ENCODE assay signal across 19 cellular contexts in the genomic region with DNA sequence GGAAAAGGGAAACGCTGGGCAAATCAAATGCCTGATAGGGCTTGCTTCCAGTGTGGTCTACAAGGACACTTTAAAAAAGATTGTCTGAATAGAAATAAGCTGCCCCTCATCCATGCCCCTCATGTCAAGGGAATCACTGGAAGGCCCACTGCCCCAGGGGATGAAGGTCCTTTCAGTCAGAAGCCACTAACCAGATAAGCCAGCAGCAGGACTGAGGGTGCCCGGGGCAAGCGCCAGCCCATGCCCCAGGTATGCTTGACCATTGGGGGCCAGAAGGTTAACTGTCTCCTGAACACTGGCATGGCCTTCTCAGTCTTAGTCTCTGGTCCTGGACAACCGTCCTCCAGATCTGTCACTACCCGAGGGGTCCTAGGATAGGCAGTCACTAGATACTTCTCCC. TPM values are rescaled to one million over a fixed set of nuclear protein-coding genes. Genes with fewer than 3 reads are reported as not detected.
DNase-seq lines count a peak whose midpoint lies in the region; ATAC-seq and TF ChIP-seq lines count a peak whose summit lies in the region.
"Had no signal": no experiment of that assay in that cellular context is flagged by ENCODE, and none has a peak within 500 bp of the region (broad histone marks: within the 10 kb centered on the region; RNA-seq: fewer than 3 reads in every experiment).

No MANE protein-coding gene starts in this region.

- intact Hi-C loops in cardiac septum (cut with DNase I) (no loop called here), esophagus squamous epithelium (cut with DNase I) (no loop called here)

- H3K36me3 ChIP-seq in right atrium auricular region, result no peaks in the 10 kb centered on the region
- peaks cover 0 to 22% (median 0%) of the 10 kb centered on the region in 3 donors for H3K36me3 ChIP-seq in esophagus squamous epithelium

- TF ChIP-seq CTCF in right atrium auricular region (IDR thresholded peaks at IDR 0.05) (no peak), LNCaP clone FGC (IDR thresholded peaks at IDR 0.05; ENCODE audit: control insufficient read depth, extremely low read depth, insufficient read depth) (no peak), esophagus squamous epithelium (IDR thresholded peaks at IDR 0.05) (no peak), type B pancreatic cell (conservative IDR thresholded peaks at IDR 0.05) (no peak)

- H3K27ac Mint-ChIP-seq in type B pancreatic cell, result peak overlapping the region; percentile 80
- H3K27ac Mint-ChIP-seq: CD8-positive, alpha-beta T cell; HFFc6 had no signal

- H3K4me3 Mint-ChIP-seq in type B pancreatic cell, result peak overlapping the region; percentile 67
- H3K4me3 Mint-ChIP-seq: CD8-positive, alpha-beta T cell; HFFc6 had no signal

- no peak for TF ChIP-seq POLR2A in esophagus squamous epithelium (IDR thresholded peaks at IDR 0.05)

- H3K36me3 Mint-ChIP-seq in type B pancreatic cell, result peaks cover 11% of the 10 kb centered on the region

- H3K4me3 ChIP-seq in right atrium auricular region (no peak overlapping the region), LNCaP clone FGC (ENCODE audit: low read depth, low read length) (peak overlapping the region; percentile 36), esophagus squamous epithelium (no peak overlapping the region)
- H3K4me3 ChIP-seq: BLaER1, GM12878 had no signal

- H3K9me3 Mint-ChIP-seq in type B pancreatic cell, result no peaks in the 10 kb centered on the region
- H3K9me3 Mint-ChIP-seq: CD8-positive, alpha-beta T cell; HFFc6 had no signal

- DNase-seq in right atrium auricular region (ENCODE audit: low spot score) (no peak), cardiac septum (ENCODE audit: low spot score) (no peak), LNCaP clone FGC (ENCODE audit: low read depth) (no peak), esophagus squamous epithelium (lab: John Stamatoyannopoulos, UW) (no peak), type B pancreatic cell (ENCODE audit: extremely low spot score, unreplicated experiment) (no peak), iPS-NIHi11 (ENCODE audit: low spot score) (no peak)
- DNase-seq: 8988T; CD8-positive, alpha-beta T cell; DMS 273 treated with DMSO at 0.1 percent for 48 hours; DMS53; DND-41; EL; GOT3; H7; HFFc6 had no signal

- peaks cover 42% of the 10 kb centered on the region for H3K4me1 Mint-ChIP-seq in type B pancreatic cell (ENCODE audit: unreplicated experiment)

- H3K4me1 ChIP-seq in right atrium auricular region (peaks cover 0 to 31% of the 10 kb centered on the region in 2 donors), esophagus squamous epithelium (peaks cover 31 to 86% (median 41%) of the 10 kb centered on the region in 3 donors)

- H3K9me3 ChIP-seq in right atrium auricular region (no peaks in the 10 kb centered on the region), esophagus squamous epithelium (no peaks in the 10 kb centered on the region)
- H3K9me3 ChIP-seq: BLaER1 had no signal

- H3K27ac ChIP-seq in right atrium auricular region (peak overlapping the region; percentile 31 to 95), esophagus squamous epithelium (peak overlapping the region in 3 of 4 donors; percentile 6 to 67 (median 65))
- H3K27ac ChIP-seq: BLaER1 had no signal

- WGBS in esophagus squamous epithelium, 2 donors, result 96 to 97% methylated on average over 3 to 4 of the region's 5 CpGs

- no peaks in the 10 kb centered on the region for H3K27me3 ChIP-seq in right atrium auricular region
- H3K27me3 ChIP-seq in esophagus squamous epithelium, result no peaks in the 10 kb centered on the region
- H3K27me3 ChIP-seq: BLaER1 had no signal

- no peak for ATAC-seq in HG03135 (IDR thresholded peaks at IDR 0.05; ENCODE audit: unreplicated experiment)
- ATAC-seq: CD8-positive, alpha-beta T cell; GM12878; HCT116 had no signal

- no peaks in the 10 kb centered on the region for H3K27me3 Mint-ChIP-seq in type B pancreatic cell

RNA-seq across cellular contexts. Expression of gene ACOX3, which starts 17.7 kb away (rescaled TPM):
- total RNA-seq in right atrium auricular region, result 10 to 100 TPM; 66.9 to 68.8 TPM
- total RNA-seq in cardiac septum, result 29.3 TPM
- 10 to 100 TPM; 42.3 to 86.2 (median 50.3) TPM for total RNA-seq in esophagus squamous epithelium
- 34.0 and 43.8 TPM in 2 replicates for total RNA-seq in type B pancreatic cell (ENCODE audit: low replicate concordance)

RNA-seq across cellular contexts. Expression of gene TRMT44, which starts 17.8 kb away (rescaled TPM):
- total RNA-seq in right atrium auricular region (10 to 100 TPM; 10.5 to 11.4 TPM), cardiac septum (9.0 TPM), esophagus squamous epithelium (10 to 100 TPM; 26.8 to 31.7 (median 28.8) TPM), type B pancreatic cell (ENCODE audit: low replicate concordance) (32.3 and 33.5 TPM in 2 replicates)
